In genomic region chr10:119416855-119417254, GRCh38 we compare ENCODE assay signal across 8 cellular contexts.
DNase-seq lines count a peak whose midpoint lies in the region; ATAC-seq, FAIRE-seq and TF ChIP-seq lines count a peak whose summit lies in the region.

No MANE protein-coding gene starts in this region.

- no peak overlapping the region for H3K4me2 ChIP-seq in HepG2 (ENCODE audit: low read depth, low read length)

- no peak overlapping the region for H3K9ac ChIP-seq in HepG2 (ENCODE audit: insufficient read depth, low read depth, low read length)

- H3K36me3 ChIP-seq in HepG2 (replicated peaks in 1 of 2; ENCODE audit: control insufficient read depth in 1 of 2, insufficient read depth in 2 of 2, low read length in 2 of 2), result no peaks in the 10 kb centered on the region

- no peak for TF ChIP-seq POLR2A in HepG2 (IDR thresholded peaks at IDR 0.05; ENCODE audit: insufficient read depth in 1 of 2, low read depth in 2 of 2, low read length in 2 of 2)

- H3K4me3 Mint-ChIP-seq in central memory CD8-positive, alpha-beta T cell, result no peak overlapping the region

- no peaks in the 10 kb centered on the region for H3K9me3 ChIP-seq in HepG2 (ENCODE audit: low read length)

- H3K9me3 Mint-ChIP-seq in central memory CD8-positive, alpha-beta T cell, result no peaks in the 10 kb centered on the region

- POLR2A ChIA-PET in HepG2 (lab: Yijun Ruan, JAX), result interaction anchor here (1.6 kb wide), 1 partner anchor 165 kb away, joined by 4 read pairs; no protein-coding TSS in a partner anchor

- TF ChIP-seq RAD21 in HepG2 (CRISPR knock-in tag; IDR thresholded peaks at IDR 0.05), result peak; percentile 93

- BruUV-seq in HepG2 (replicated peaks; lab: Mats Ljungman, UMichigan), result no TSS peak

- CTCF ChIA-PET in HepG2 (lab: Yijun Ruan, JAX; ENCODE audit: low intra/inter-chr PET ratio, low total read pairs), result interaction anchor here (1.2 to 2.0 kb wide), 4 partner anchors 207 to 218 kb away, joined by 4 to 20 read pairs (median 10); partner anchors contain the start of gene GRK5

- peaks cover 5% of the 10 kb centered on the region for H3K4me1 Mint-ChIP-seq in central memory CD8-positive, alpha-beta T cell

- peak; percentile 58 for FAIRE-seq in HepG2 (lab: Jason Lieb, UNC)

- H4K20me1 ChIP-seq in HepG2 (ENCODE audit: insufficient read depth, low read length), result no peaks in the 10 kb centered on the region

- H3K27me3 ChIP-seq in HepG2 (ENCODE audit: control insufficient read depth in 1 of 2, insufficient read depth in 2 of 2, low read length in 2 of 2), result no peaks in the 10 kb centered on the region

- no peak overlapping the region for H3K4me3 ChIP-seq in HepG2 (replicated peaks in 1 of 3; ENCODE audit: insufficient read depth in 1 of 3, low read depth in 2 of 3, low read length in 3 of 3)

- no peak overlapping the region for H2AFZ ChIP-seq in HepG2 (ENCODE audit: low read length)

- 42% methylated on average over 8 of the region's 10 CpGs for WGBS in HepG2 (ENCODE audit: low lambda C conversion rate)

- H3K27me3 Mint-ChIP-seq in central memory CD8-positive, alpha-beta T cell, result no peaks in the 10 kb centered on the region

- H3K36me3 Mint-ChIP-seq in central memory CD8-positive, alpha-beta T cell (ENCODE audit: insufficient read depth), result peaks cover 2% of the 10 kb centered on the region

- H3K27ac Mint-ChIP-seq in central memory CD8-positive, alpha-beta T cell (ENCODE audit: low read depth), result no peak overlapping the region

- intact Hi-C loops in HepG2 (cut with micrococcal nuclease; ENCODE audit: unreplicated experiment), result loop anchor here (1.0 to 2.0 kb wide), 4 partner anchors 25 to 278 kb away; no protein-coding TSS in a partner anchor

- H3K79me2 ChIP-seq in HepG2 (ENCODE audit: insufficient read depth, low read length), result no peaks in the 10 kb centered on the region

- peak; percentile 97 for TF ChIP-seq CTCF in HepG2 (CRISPR knock-in tag; IDR thresholded peaks at IDR 0.05)

- peaks cover 16% of the 10 kb centered on the region for H3K4me1 ChIP-seq in HepG2 (ENCODE audit: insufficient read depth, low read length)

- H3K27ac ChIP-seq in HepG2 (ENCODE audit: extremely low read length, insufficient read depth, low read length), result no peak overlapping the region

- in situ Hi-C loops in HepG2 (cut with HindIII; ENCODE audit: extremely low pct_ligation_motif_present, low pct_unique_long_range_greater_than_20kb), result loop anchor here (5.0 kb wide), 1 partner anchor 220 kb away; no protein-coding TSS in a partner anchor

- TF ChIP-seq EP300 in HepG2 (IDR thresholded peaks at IDR 0.05; ENCODE audit: low read depth in 2 of 2, low read length in 2 of 2) (no peak), HepG2 (CRISPR knock-in tag; IDR thresholded peaks at IDR 0.05; ENCODE audit: borderline replicate concordance) (no peak)

- peak; percentile 85 for DNase-seq in AG20443 (ENCODE audit: low spot score)
- DNase-seq in NCI-H1092 (lab: John Stamatoyannopoulos, UW), result peak; percentile 9
- DNase-seq in activated CD4-positive, CD25-positive, alpha-beta regulatory T cell treated with anti-CD3 and anti-CD28 coated beads, Interleukin-2, amount 50 U/mL, for 72 hours, result peak; percentile 61
- DNase-seq in central memory CD8-positive, alpha-beta T cell (ENCODE audit: low spot score in 2 of 2), result peak; percentile 49 to 52
- peak; percentile 46 for DNase-seq in HepG2 (ENCODE audit: low spot score)
- DNase-seq in stimulated activated CD8-positive, alpha-beta memory T cell treated with anti-CD3 and anti-CD28 coated beads, Interleukin-15, amount 100 ng/mL, for 4 hours (ENCODE audit: low read depth in 2 of 2), result peak; percentile 35 to 37

- peak; percentile 84 for ATAC-seq in GM19351 (IDR thresholded peaks at IDR 0.05; ENCODE audit: unreplicated experiment)
- peak; percentile 76 for ATAC-seq in central memory CD8-positive, alpha-beta T cell (replicated peaks; ENCODE audit: extremely low read depth, poor library complexity, severe bottlenecking)
- peak; percentile 80 for ATAC-seq in HepG2
- ATAC-seq in HG03565 (IDR thresholded peaks at IDR 0.05; ENCODE audit: unreplicated experiment), result no peak

TF ChIP-seq in HepG2, 621 proteins besides CTCF, POLR2A, EP300 and RAD21 (continues in another document):
- TF ChIP-seq ZNF879 (CRISPR knock-in tag; IDR thresholded peaks at IDR 0.05), result no peak
- TF ChIP-seq ZFP82 (CRISPR knock-in tag; IDR thresholded peaks at IDR 0.05; ENCODE audit: borderline replicate concordance), result no peak
- TF ChIP-seq, protein P1, sequence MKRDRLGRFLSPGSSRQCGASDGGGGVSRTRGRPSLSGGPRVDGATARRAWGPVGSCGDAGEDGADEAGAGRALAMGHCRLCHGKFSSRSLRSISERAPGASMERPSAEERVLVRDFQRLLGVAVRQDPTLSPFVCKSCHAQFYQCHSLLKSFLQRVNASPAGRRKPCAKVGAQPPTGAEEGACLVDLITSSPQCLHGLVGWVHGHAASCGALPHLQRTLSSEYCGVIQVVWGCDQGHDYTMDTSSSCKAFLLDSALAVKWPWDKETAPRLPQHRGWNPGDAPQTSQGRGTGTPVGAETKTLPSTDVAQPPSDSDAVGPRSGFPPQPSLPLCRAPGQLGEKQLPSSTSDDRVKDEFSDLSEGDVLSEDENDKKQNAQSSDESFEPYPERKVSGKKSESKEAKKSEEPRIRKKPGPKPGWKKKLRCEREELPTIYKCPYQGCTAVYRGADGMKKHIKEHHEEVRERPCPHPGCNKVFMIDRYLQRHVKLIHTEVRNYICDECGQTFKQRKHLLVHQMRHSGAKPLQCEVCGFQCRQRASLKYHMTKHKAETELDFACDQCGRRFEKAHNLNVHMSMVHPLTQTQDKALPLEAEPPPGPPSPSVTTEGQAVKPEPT (CRISPR knock-in tag; IDR thresholded peaks at IDR 0.05; ENCODE audit: low read depth), result no peak
- TF ChIP-seq ZNF83 (CRISPR knock-in tag; IDR thresholded peaks at IDR 0.05; ENCODE audit: borderline replicate concordance), result 0 out of 2 replicates have a peak, but pooled peaks have one; percentile 49
- no peak for TF ChIP-seq REXO4 (CRISPR knock-in tag; IDR thresholded peaks at IDR 0.05; ENCODE audit: borderline replicate concordance)
- TF ChIP-seq, protein P2, sequence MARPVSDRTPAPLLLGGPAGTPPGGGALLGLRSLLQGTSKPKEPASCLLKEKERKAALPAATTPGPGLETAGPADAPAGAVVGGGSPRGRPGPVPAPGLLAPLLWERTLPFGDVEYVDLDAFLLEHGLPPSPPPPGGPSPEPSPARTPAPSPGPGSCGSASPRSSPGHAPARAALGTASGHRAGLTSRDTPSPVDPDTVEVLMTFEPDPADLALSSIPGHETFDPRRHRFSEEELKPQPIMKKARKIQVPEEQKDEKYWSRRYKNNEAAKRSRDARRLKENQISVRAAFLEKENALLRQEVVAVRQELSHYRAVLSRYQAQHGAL (CRISPR knock-in tag; IDR thresholded peaks at IDR 0.05; ENCODE audit: not compliant biosample characterization), result no peak
- TF ChIP-seq HMGA1 (CRISPR knock-in tag; conservative IDR thresholded peaks at IDR 0.05), result no peak
- peak; percentile 30; the same call in 1 of the 2 replicates for TF ChIP-seq ZNF574 (CRISPR knock-in tag; IDR thresholded peaks at IDR 0.05)
- TF ChIP-seq ZNF383 (CRISPR knock-in tag; IDR thresholded peaks at IDR 0.05; ENCODE audit: borderline replicate concordance), result no peak
- no peak for TF ChIP-seq TAF1 (CRISPR knock-in tag; IDR thresholded peaks at IDR 0.05)
- no peak for TF ChIP-seq ZNF24 (IDR thresholded peaks at IDR 0.05)
- TF ChIP-seq ZNF850 (CRISPR knock-in tag; conservative IDR thresholded peaks at IDR 0.05), result no peak
- TF ChIP-seq ZMYM2 (CRISPR knock-in tag; IDR thresholded peaks at IDR 0.05), result no peak
- TF ChIP-seq RXRA (CRISPR knock-in tag; IDR thresholded peaks at IDR 0.05), result peak; percentile 34; the same call in 1 of the 2 replicates
- TF ChIP-seq KLF12 (CRISPR knock-in tag; IDR thresholded peaks at IDR 0.05; ENCODE audit: borderline replicate concordance), result no peak
- no peak for TF ChIP-seq ZNF720 (CRISPR knock-in tag; IDR thresholded peaks at IDR 0.05)
- no peak for TF ChIP-seq ERF (CRISPR knock-in tag; IDR thresholded peaks at IDR 0.05)
- TF ChIP-seq, protein P3, sequence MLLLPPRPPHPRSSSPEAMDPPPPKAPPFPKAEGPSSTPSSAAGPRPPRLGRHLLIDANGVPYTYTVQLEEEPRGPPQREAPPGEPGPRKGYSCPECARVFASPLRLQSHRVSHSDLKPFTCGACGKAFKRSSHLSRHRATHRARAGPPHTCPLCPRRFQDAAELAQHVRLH (CRISPR knock-in tag; IDR thresholded peaks at IDR 0.05; ENCODE audit: borderline replicate concordance, low read depth), result no peak
- no peak for TF ChIP-seq CENPX (CRISPR knock-in tag; IDR thresholded peaks at IDR 0.05)
- no peak for TF ChIP-seq MAF1 (CRISPR knock-in tag; IDR thresholded peaks at IDR 0.05; ENCODE audit: borderline replicate concordance)
- TF ChIP-seq SOX5 (CRISPR knock-in tag; IDR thresholded peaks at IDR 0.05; ENCODE audit: borderline replicate concordance), result 0 out of 2 replicates have a peak, but pooled peaks have one; percentile 13
- TF ChIP-seq FOSL2 (CRISPR knock-in tag; IDR thresholded peaks at IDR 0.05), result peak; percentile 46
- no peak for TF ChIP-seq ZNF605 (CRISPR knock-in tag; IDR thresholded peaks at IDR 0.05)
- 0 out of 2 replicates have a peak, but pooled peaks have one; percentile 56 for TF ChIP-seq ZNF451 (CRISPR knock-in tag; IDR thresholded peaks at IDR 0.05)
- TF ChIP-seq PAWR (CRISPR knock-in tag; IDR thresholded peaks at IDR 0.05; ENCODE audit: borderline replicate concordance), result no peak
- TF ChIP-seq ZNF180 (CRISPR knock-in tag; IDR thresholded peaks at IDR 0.05; ENCODE audit: borderline replicate concordance, low read depth), result no peak

Comparison
In these comparisons a context has a peak if more than half of its experiments do, and no peak if none do; other contexts are left out.
1. DNase-seq: peak in every context shown above with its lines; median percentile 85 in AG20443; 61 in activated CD4-positive, CD25-positive, alpha-beta regulatory T cell treated with anti-CD3 and anti-CD28 coated beads, Interleukin-2, amount 50 U/mL, for 72 hours; 50 in central memory CD8-positive, alpha-beta T cell; 46 in HepG2; 36 in stimulated activated CD8-positive, alpha-beta memory T cell treated with anti-CD3 and anti-CD28 coated beads, Interleukin-15, amount 100 ng/mL, for 4 hours; 9 in NCI-H1092.